Comparison of ENCODE assay signal across 29 cellular contexts in the genomic region with DNA sequence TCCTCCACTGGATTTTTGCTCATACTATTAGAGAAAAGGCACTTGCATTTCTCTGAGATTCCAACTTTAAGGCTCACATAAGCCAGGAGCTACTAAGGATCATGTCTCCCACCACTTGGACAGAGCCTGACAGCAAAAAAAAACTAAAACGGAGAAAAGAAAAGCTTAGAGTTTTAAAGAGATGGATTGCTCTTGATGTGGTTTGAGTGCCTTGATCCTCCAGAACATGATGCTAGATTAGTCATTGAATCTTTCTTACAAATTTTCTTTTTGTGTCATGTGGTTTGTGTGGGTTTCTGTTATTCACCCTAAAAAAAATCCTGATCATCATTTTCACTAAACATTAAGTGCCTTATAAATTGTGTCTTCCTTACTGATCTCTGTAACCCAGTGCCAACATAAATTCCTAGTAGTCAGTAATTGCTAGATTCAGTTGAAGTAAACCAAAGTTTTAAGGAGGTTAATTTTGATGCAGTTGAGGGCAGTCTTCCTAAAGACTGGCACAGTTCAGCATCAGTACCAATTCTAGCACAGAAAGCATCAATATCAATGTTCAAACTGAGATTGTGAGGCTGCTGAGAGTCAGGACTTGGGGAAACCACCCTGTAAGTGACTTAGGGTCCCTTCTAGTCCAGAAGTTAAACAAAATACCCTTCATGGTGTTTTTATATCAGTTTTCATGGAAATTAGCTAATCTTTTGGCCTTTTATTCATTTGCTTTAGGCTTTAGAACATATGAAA.
DNase-seq lines count a peak whose midpoint lies in the region; ATAC-seq and TF ChIP-seq lines count a peak whose summit lies in the region.
"Had no signal": no experiment of that assay in that cellular context is flagged by ENCODE, and none has a peak within 500 bp of the region (broad histone marks: within the 10 kb centered on the region; RNA-seq: fewer than 3 reads in every experiment).

No MANE protein-coding gene starts in this region.

- no peak overlapping the region for H3K27ac Mint-ChIP-seq in activated T-cell treated with anti-CD3 and anti-CD28 coated beads, Interleukin-2, amount 50 U/mL, for 72 hours
- H3K27ac Mint-ChIP-seq in stimulated activated memory B cell treated with anti-CD40 and anti-IgM and Interleukin-4, amounts not matched to agents 10 μg/mL and 1 μg/mL and 100 μg/mL, for 72 hours = no peak overlapping the region
- H3K27ac Mint-ChIP-seq: B cell, memory B cell had no signal

- peak; percentile 49 to 83 for ATAC-seq in activated T-cell treated with anti-CD3 and anti-CD28 coated beads, Interleukin-2, amount 50 U/mL, for 72 hours (replicated peaks in 1 of 2)
- ATAC-seq in foreskin keratinocyte = peak; percentile 44
- ATAC-seq in stimulated activated naive CD8-positive, alpha-beta T cell treated with anti-CD3 and anti-CD28 coated beads, Interleukin-15, Interleukin-2, amounts not matched to agents 100 U/mL and 50 U/mL, for 24 hours = peak; percentile 55
- no peak for ATAC-seq in stimulated activated memory B cell treated with anti-CD40 and anti-IgM and Interleukin-4, amounts not matched to agents 10 μg/mL and 1 μg/mL and 100 μg/mL, for 72 hours
- no peak for ATAC-seq in HG03097 (IDR thresholded peaks at IDR 0.05; ENCODE audit: low FRiP score, unreplicated experiment)
- no peak for ATAC-seq in GM21526 (IDR thresholded peaks at IDR 0.05; ENCODE audit: low FRiP score, unreplicated experiment)
- ATAC-seq: HepG2, left cardiac atrium had no signal

- H3K9me3 Mint-ChIP-seq in activated T-cell treated with anti-CD3 and anti-CD28 coated beads, Interleukin-2, amount 50 U/mL, for 72 hours = peaks cover 0 to 2% of the 10 kb centered on the region in 2 donors
- no peaks in the 10 kb centered on the region for H3K9me3 Mint-ChIP-seq in stimulated activated memory B cell treated with anti-CD40 and anti-IgM and Interleukin-4, amounts not matched to agents 10 μg/mL and 1 μg/mL and 100 μg/mL, for 72 hours
- H3K9me3 Mint-ChIP-seq: memory B cell had no signal

- H3K36me3 Mint-ChIP-seq in activated T-cell treated with anti-CD3 and anti-CD28 coated beads, Interleukin-2, amount 50 U/mL, for 72 hours (ENCODE audit: insufficient read depth in 2 of 2) = no peaks in the 10 kb centered on the region
- no peaks in the 10 kb centered on the region for H3K36me3 Mint-ChIP-seq in stimulated activated memory B cell treated with anti-CD40 and anti-IgM and Interleukin-4, amounts not matched to agents 10 μg/mL and 1 μg/mL and 100 μg/mL, for 72 hours
- H3K36me3 Mint-ChIP-seq: memory B cell had no signal

- H3K27me3 ChIP-seq in foreskin keratinocyte = no peaks in the 10 kb centered on the region
- H3K27me3 ChIP-seq: suprapubic skin had no signal

- H3K27ac ChIP-seq in foreskin keratinocyte = no peak overlapping the region
- H3K27ac ChIP-seq: HL-60, PC-9, suprapubic skin had no signal

- no peak for DNase-seq in activated T-cell treated with anti-CD3 and anti-CD28 coated beads, Interleukin-2, amount 50 U/mL, for 72 hours
- no peak for DNase-seq in activated T-cell treated with anti-CD3 and anti-CD28 coated beads for 4 hours
- DNase-seq in SW480 (ENCODE audit: low spot score) = peak; percentile 68
- DNase-seq in foreskin keratinocyte = no peak
- DNase-seq in stimulated activated naive CD8-positive, alpha-beta T cell treated with anti-CD3 and anti-CD28 coated beads, Interleukin-15, Interleukin-2, amounts not matched to agents 100 U/mL and 50 U/mL, for 24 hours = no peak
- DNase-seq: activated CD4-positive, alpha-beta T cell treated with anti-CD3 and anti-CD28 coated beads, Interleukin-2, amount 50 U/mL, for 48 hours; activated gamma-delta T cell treated with Interleukin-2 at 50 U/mL for 16 hours; aorta; cerebellar nuclear complex; DMS53; left cardiac atrium; NCI-H1417; NCI-H2081 treated with DMSO at 0.1 percent for 48 hours; NCI-H446; nucleus accumbens; PC-9; SHP77; small intestine; stimulated activated CD4-positive, alpha-beta T cell treated with anti-CD3 and anti-CD28 coated beads, Interleukin-2, amount 100 ng/mL, for 24 hours; T-helper 9 cell had no signal

- H3K4me1 Mint-ChIP-seq in activated T-cell treated with anti-CD3 and anti-CD28 coated beads, Interleukin-2, amount 50 U/mL, for 72 hours (ENCODE audit: low read depth) = peaks cover 16% of the 10 kb centered on the region
- H3K4me1 Mint-ChIP-seq in stimulated activated memory B cell treated with anti-CD40 and anti-IgM and Interleukin-4, amounts not matched to agents 10 μg/mL and 1 μg/mL and 100 μg/mL, for 72 hours = peaks cover 6% of the 10 kb centered on the region

- H3K27me3 Mint-ChIP-seq in activated T-cell treated with anti-CD3 and anti-CD28 coated beads, Interleukin-2, amount 50 U/mL, for 72 hours (ENCODE audit: low read depth) = peaks cover 32% of the 10 kb centered on the region
- H3K27me3 Mint-ChIP-seq in stimulated activated memory B cell treated with anti-CD40 and anti-IgM and Interleukin-4, amounts not matched to agents 10 μg/mL and 1 μg/mL and 100 μg/mL, for 72 hours = no peaks in the 10 kb centered on the region
- H3K27me3 Mint-ChIP-seq: B cell, memory B cell had no signal

- no peaks in the 10 kb centered on the region for H3K4me1 ChIP-seq in foreskin keratinocyte
- H3K4me1 ChIP-seq: HAP-1, suprapubic skin had no signal

- TF ChIP-seq CTCF in foreskin keratinocyte (conservative IDR thresholded peaks at IDR 0.05) = no peak

- no peak overlapping the region for H3K4me3 Mint-ChIP-seq in activated T-cell treated with anti-CD3 and anti-CD28 coated beads, Interleukin-2, amount 50 U/mL, for 72 hours
- no peak overlapping the region for H3K4me3 Mint-ChIP-seq in stimulated activated memory B cell treated with anti-CD40 and anti-IgM and Interleukin-4, amounts not matched to agents 10 μg/mL and 1 μg/mL and 100 μg/mL, for 72 hours
- H3K4me3 Mint-ChIP-seq: B cell, memory B cell had no signal

Comparison
In these comparisons a context has a peak if more than half of its experiments do, and no peak if none do; other contexts are left out.
1. ATAC-seq: peak in activated T-cell treated with anti-CD3 and anti-CD28 coated beads, Interleukin-2, amount 50 U/mL, for 72 hours (2 of 2), foreskin keratinocyte (single experiment) and stimulated activated naive CD8-positive, alpha-beta T cell treated with anti-CD3 and anti-CD28 coated beads, Interleukin-15, Interleukin-2, amounts not matched to agents 100 U/mL and 50 U/mL, for 24 hours (single experiment); none in stimulated activated memory B cell treated with anti-CD40 and anti-IgM and Interleukin-4, amounts not matched to agents 10 μg/mL and 1 μg/mL and 100 μg/mL, for 72 hours (single experiment), HG03097 (single experiment) and GM21526 (single experiment).